Comparison of ENCODE assay signal across 1 cellular context in the genomic region with DNA sequence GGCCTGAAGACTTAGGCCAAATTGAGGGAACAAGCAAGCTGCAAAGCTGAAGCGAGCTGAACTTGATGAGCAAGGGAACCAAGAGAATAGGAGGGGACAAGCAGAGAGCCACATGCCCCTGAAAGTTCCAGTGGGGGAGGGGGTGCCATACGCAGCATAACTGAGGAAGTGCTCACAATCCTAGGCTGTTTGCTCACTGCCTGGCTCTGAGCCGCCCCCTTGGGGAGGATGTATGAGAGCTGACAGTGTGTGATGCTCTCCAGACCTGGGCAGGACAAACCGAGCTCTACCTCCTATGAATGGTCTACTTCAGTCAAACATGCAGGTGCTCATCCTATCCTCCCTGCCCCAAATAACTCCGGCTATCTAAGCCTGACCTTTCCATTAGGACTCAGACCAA.
TF ChIP-seq lines count a peak whose summit lies in the region.

No MANE protein-coding gene starts in this region.

TF ChIP-seq in H1, 55 proteins besides CTCF, POLR2A, EP300 and RAD21:
- TF ChIP-seq EZH2 (IDR thresholded peaks at IDR 0.05; ENCODE audit: low read depth, low read length, severe bottlenecking) (no peak), JUN (IDR thresholded peaks at IDR 0.05; ENCODE audit: low read depth, low read length) (no peak), TEAD4 (IDR thresholded peaks at IDR 0.05; ENCODE audit: low read depth, low read length) (no peak), NANOG (IDR thresholded peaks at IDR 0.05; ENCODE audit: insufficient read depth, low read depth, low read length, poor library complexity, severe bottlenecking) (no peak), RXRA (IDR thresholded peaks at IDR 0.05; ENCODE audit: insufficient read depth, low read depth, low read length) (no peak), TAF1 (IDR thresholded peaks at IDR 0.05; ENCODE audit: low read depth, low read length) (no peak), MAFK (IDR thresholded peaks at IDR 0.05; ENCODE audit: low read depth, low read length) (no peak), RFX5 (IDR thresholded peaks at IDR 0.05; ENCODE audit: borderline replicate concordance, low read depth, low read length) (no peak), JUND (IDR thresholded peaks at IDR 0.05; ENCODE audit: low read length) (no peak), PHF8 (conservative IDR thresholded peaks at IDR 0.05; ENCODE audit: low read depth, low read length) (no peak), SAP30 (IDR thresholded peaks at IDR 0.05; ENCODE audit: insufficient read depth, insufficient replicate concordance, low read length) (no peak), SUZ12 (IDR thresholded peaks at IDR 0.05; ENCODE audit: low read length) (no peak)
- TF ChIP-seq, protein P1, sequence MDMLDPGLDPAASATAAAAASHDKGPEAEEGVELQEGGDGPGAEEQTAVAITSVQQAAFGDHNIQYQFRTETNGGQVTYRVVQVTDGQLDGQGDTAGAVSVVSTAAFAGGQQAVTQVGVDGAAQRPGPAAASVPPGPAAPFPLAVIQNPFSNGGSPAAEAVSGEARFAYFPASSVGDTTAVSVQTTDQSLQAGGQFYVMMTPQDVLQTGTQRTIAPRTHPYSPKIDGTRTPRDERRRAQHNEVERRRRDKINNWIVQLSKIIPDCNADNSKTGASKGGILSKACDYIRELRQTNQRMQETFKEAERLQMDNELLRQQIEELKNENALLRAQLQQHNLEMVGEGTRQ (IDR thresholded peaks at IDR 0.05; ENCODE audit: low read length), result no peak
